In genomic region chr4:42640613-42641012, GRCh38 we compare ENCODE assay signal across 1 cellular context.
TF ChIP-seq lines count a peak whose summit lies in the region.

No MANE protein-coding gene starts in this region.

TF ChIP-seq in GM12878, 131 proteins besides CTCF, POLR2A, EP300 and RAD21:
- TF ChIP-seq ATF2 (IDR thresholded peaks at IDR 0.05; ENCODE audit: low read length) (no peak), CHD4 (IDR thresholded peaks at IDR 0.05) (no peak), MLLT1 (IDR thresholded peaks at IDR 0.05) (0 out of 2 replicates have a peak, but pooled peaks have one; percentile 30), ZNF207 (IDR thresholded peaks at IDR 0.05; ENCODE audit: borderline replicate concordance) (no peak), LARP7 (IDR thresholded peaks at IDR 0.05) (no peak), FOXK2 (IDR thresholded peaks at IDR 0.05) (no peak), YY1 (IDR thresholded peaks at IDR 0.05; ENCODE audit: low read depth, low read length) (no peak), CBX5 (IDR thresholded peaks at IDR 0.05; ENCODE audit: low read depth) (no peak), MTA3 (IDR thresholded peaks at IDR 0.05; ENCODE audit: borderline replicate concordance, low read length) (0 out of 2 replicates have a peak, but pooled peaks have one; percentile 18), CUX1 (IDR thresholded peaks at IDR 0.05; ENCODE audit: insufficient replicate concordance, low read depth, low read length) (no peak), ZNF687 (IDR thresholded peaks at IDR 0.05) (0 out of 2 replicates have a peak, but pooled peaks have one; percentile 40), HDGF (IDR thresholded peaks at IDR 0.05) (peak; percentile 75; the same call in 1 of the 2 replicates), PBX3 (IDR thresholded peaks at IDR 0.05; ENCODE audit: insufficient replicate concordance, low read depth, low read length) (no peak), FOXM1 (IDR thresholded peaks at IDR 0.05; ENCODE audit: low read depth, low read length) (no peak), PKNOX1 (IDR thresholded peaks at IDR 0.05) (no peak), RCOR1 (conservative IDR thresholded peaks at IDR 0.05; ENCODE audit: low read depth, low read length) (no peak)
- TF ChIP-seq, protein P1, sequence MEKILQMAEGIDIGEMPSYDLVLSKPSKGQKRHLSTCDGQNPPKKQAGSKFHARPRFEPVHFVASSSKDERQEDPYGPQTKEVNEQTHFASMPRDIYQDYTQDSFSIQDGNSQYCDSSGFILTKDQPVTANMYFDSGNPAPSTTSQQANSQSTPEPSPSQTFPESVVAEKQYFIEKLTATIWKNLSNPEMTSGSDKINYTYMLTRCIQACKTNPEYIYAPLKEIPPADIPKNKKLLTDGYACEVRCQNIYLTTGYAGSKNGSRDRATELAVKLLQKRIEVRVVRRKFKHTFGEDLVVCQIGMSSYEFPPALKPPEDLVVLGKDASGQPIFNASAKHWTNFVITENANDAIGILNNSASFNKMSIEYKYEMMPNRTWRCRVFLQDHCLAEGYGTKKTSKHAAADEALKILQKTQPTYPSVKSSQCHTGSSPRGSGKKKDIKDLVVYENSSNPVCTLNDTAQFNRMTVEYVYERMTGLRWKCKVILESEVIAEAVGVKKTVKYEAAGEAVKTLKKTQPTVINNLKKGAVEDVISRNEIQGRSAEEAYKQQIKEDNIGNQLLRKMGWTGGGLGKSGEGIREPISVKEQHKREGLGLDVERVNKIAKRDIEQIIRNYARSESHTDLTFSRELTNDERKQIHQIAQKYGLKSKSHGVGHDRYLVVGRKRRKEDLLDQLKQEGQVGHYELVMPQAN (conservative IDR thresholded peaks at IDR 0.05): no peak
- TF ChIP-seq, protein P2, sequence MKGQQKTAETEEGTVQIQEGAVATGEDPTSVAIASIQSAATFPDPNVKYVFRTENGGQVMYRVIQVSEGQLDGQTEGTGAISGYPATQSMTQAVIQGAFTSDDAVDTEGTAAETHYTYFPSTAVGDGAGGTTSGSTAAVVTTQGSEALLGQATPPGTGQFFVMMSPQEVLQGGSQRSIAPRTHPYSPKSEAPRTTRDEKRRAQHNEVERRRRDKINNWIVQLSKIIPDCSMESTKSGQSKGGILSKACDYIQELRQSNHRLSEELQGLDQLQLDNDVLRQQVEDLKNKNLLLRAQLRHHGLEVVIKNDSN (IDR thresholded peaks at IDR 0.05; ENCODE audit: borderline replicate concordance, extremely low read length, insufficient read depth, low read depth, low read length): no peak
- TF ChIP-seq, protein P3, sequence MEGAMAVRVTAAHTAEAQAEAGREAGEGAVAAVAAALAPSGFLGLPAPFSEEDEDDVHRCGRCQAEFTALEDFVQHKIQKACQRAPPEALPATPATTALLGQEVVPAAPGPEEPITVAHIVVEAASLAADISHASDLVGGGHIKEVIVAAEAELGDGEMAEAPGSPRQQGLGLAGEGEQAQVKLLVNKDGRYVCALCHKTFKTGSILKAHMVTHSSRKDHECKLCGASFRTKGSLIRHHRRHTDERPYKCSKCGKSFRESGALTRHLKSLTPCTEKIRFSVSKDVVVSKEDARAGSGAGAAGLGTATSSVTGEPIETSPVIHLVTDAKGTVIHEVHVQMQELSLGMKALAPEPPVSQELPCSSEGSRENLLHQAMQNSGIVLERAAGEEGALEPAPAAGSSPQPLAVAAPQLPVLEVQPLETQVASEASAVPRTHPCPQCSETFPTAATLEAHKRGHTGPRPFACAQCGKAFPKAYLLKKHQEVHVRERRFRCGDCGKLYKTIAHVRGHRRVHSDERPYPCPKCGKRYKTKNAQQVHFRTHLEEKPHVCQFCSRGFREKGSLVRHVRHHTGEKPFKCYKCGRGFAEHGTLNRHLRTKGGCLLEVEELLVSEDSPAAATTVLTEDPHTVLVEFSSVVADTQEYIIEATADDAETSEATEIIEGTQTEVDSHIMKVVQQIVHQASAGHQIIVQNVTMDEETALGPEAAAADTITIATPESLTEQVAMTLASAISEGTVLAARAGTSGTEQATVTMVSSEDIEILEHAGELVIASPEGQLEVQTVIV (IDR thresholded peaks at IDR 0.05; ENCODE audit: borderline replicate concordance, partially characterized antibody): no peak
